In genomic region chr19:48746738-48747575, GRCh38 we compare ENCODE assay signal across 8 cellular contexts. TPM values are rescaled to one million over a fixed set of nuclear protein-coding genes. Genes with fewer than 3 reads are reported as not detected.
DNase-seq lines count a peak whose midpoint lies in the region; ATAC-seq and TF ChIP-seq lines count a peak whose summit lies in the region.

Gene IZUMO1, minus strand, starts transcription at chr19:48746909. Its CDS starts 1,050 bp downstream, at chr19:48745859.

- no peak within 1 kb of the TSS for H3K4me3 Mint-ChIP-seq in Caco-2 (ENCODE audit: unreplicated experiment)
- peak within 1 kb of the TSS; percentile 21 for H3K4me3 Mint-ChIP-seq in stimulated activated naive CD8-positive, alpha-beta T cell treated with anti-CD3 and anti-CD28 coated beads, Interleukin-15, Interleukin-2, amounts not matched to agents 100 ng/mL and 50 ng/mL, for 24 hours

- H3K36me3 ChIP-seq in Caco-2 (ENCODE audit: control insufficient read depth, insufficient read depth, low read length) (no peaks in the 10 kb centered on the region), mucosa of descending colon (ENCODE audit: low read depth) (no peaks in the 10 kb centered on the region)

- H3K27me3 Mint-ChIP-seq in Caco-2 (ENCODE audit: insufficient read depth, unreplicated experiment), result no peaks in the 10 kb centered on the region
- H3K27me3 Mint-ChIP-seq in stimulated activated naive CD8-positive, alpha-beta T cell treated with anti-CD3 and anti-CD28 coated beads, Interleukin-15, Interleukin-2, amounts not matched to agents 100 ng/mL and 50 ng/mL, for 24 hours, result peaks cover 22% of the 10 kb centered on the region

- no TSS peak for BruUV-seq in Caco-2 (replicated peaks; lab: Mats Ljungman, UMichigan)

- no peak within 1 kb of the TSS for H3K4me3 ChIP-seq in Caco-2 (ENCODE audit: low read depth, low read length)
- no peak within 1 kb of the TSS for H3K4me3 ChIP-seq in mucosa of descending colon

- intact Hi-C loops in Caco-2 (cut with micrococcal nuclease; ENCODE audit: unreplicated experiment), result no loop called here
- intact Hi-C loops in mucosa of descending colon (cut with DNase I, micrococcal nuclease), result no loop called here

- DNase-seq in Caco-2, result no peak
- peak; percentile 90 for DNase-seq in MV-4-11 (lab: John Stamatoyannopoulos, UW)
- DNase-seq in activated CD8-positive, alpha-beta memory T cell treated with anti-CD3 and anti-CD28 coated beads, Interleukin-2, amount 50 U/mL, for 48 hours, result peak; percentile 74
- peak; percentile 77 for DNase-seq in fibroblast of gingiva (ENCODE audit: low read depth)
- DNase-seq in mucosa of descending colon, result peak in 2 of 3 donors; percentile 50 to 72
- DNase-seq in NCI-H1417 (lab: John Stamatoyannopoulos, UW), result no peak
- DNase-seq in GOT3 (lab: John Stamatoyannopoulos, UW), result no peak

- POLR2A ChIA-PET in Caco-2 (lab: Charles Lee), result no interaction called here

- peaks cover 8% of the 10 kb centered on the region for H3K4me1 Mint-ChIP-seq in Caco-2 (ENCODE audit: low read depth, unreplicated experiment)
- H3K4me1 Mint-ChIP-seq in stimulated activated naive CD8-positive, alpha-beta T cell treated with anti-CD3 and anti-CD28 coated beads, Interleukin-15, Interleukin-2, amounts not matched to agents 100 ng/mL and 50 ng/mL, for 24 hours (ENCODE audit: low read depth), result peaks cover 12% of the 10 kb centered on the region

- no peaks in the 10 kb centered on the region; the same call in none of the 2 replicates for H3K4me1 ChIP-seq in Caco-2
- H3K4me1 ChIP-seq in mucosa of descending colon (ENCODE audit: low read depth), result no peaks in the 10 kb centered on the region

- peaks cover 47% of the 10 kb centered on the region for H3K36me3 Mint-ChIP-seq in Caco-2 (ENCODE audit: insufficient read depth, unreplicated experiment)
- H3K36me3 Mint-ChIP-seq in stimulated activated naive CD8-positive, alpha-beta T cell treated with anti-CD3 and anti-CD28 coated beads, Interleukin-15, Interleukin-2, amounts not matched to agents 100 ng/mL and 50 ng/mL, for 24 hours (ENCODE audit: low read depth), result no peaks in the 10 kb centered on the region

- no peaks in the 10 kb centered on the region for H3K9me3 Mint-ChIP-seq in Caco-2 (ENCODE audit: unreplicated experiment)
- no peaks in the 10 kb centered on the region for H3K9me3 Mint-ChIP-seq in stimulated activated naive CD8-positive, alpha-beta T cell treated with anti-CD3 and anti-CD28 coated beads, Interleukin-15, Interleukin-2, amounts not matched to agents 100 ng/mL and 50 ng/mL, for 24 hours

- no peak within 1 kb of the TSS for H3K27ac Mint-ChIP-seq in Caco-2 (ENCODE audit: unreplicated experiment)
- peak within 1 kb of the TSS; percentile 48 for H3K27ac Mint-ChIP-seq in stimulated activated naive CD8-positive, alpha-beta T cell treated with anti-CD3 and anti-CD28 coated beads, Interleukin-15, Interleukin-2, amounts not matched to agents 100 ng/mL and 50 ng/mL, for 24 hours

- H3K27me3 ChIP-seq in Caco-2 (replicated peaks; ENCODE audit: control insufficient read depth, insufficient read depth, low read length), result no peaks in the 10 kb centered on the region

- H3K9me3 ChIP-seq in Caco-2 (no peaks in the 10 kb centered on the region), mucosa of descending colon (no peaks in the 10 kb centered on the region)

- peak; percentile 68 for ATAC-seq in mucosa of descending colon

- CTCF ChIA-PET in Caco-2 (lab: Charles Lee), result no interaction called here

- TF ChIP-seq CTCF in Caco-2 (IDR thresholded peaks at IDR 0.05; ENCODE audit: insufficient read depth in 1 of 2, low read depth in 1 of 2, low read length in 1 of 2, severe bottlenecking in 1 of 2, unreplicated experiment in 1 of 2) (no peak), mucosa of descending colon (IDR thresholded peaks at IDR 0.05) (no peak)

RNA-seq across cellular contexts. Expression of gene IZUMO1, which starts in this region (rescaled TPM):
- total RNA-seq in Caco-2 (2022) (8.9 and 10.3 TPM in 2 replicates), mucosa of descending colon (not detected)

Comparison
In these comparisons a context has a peak if more than half of its experiments do, and no peak if none do; other contexts are left out.
1. Peak in DNase-seq and ATAC-seq in mucosa of descending colon; RNA of the gene not detected or under 1 TPM.
2. DNase-seq: peak in MV-4-11 (single experiment), activated CD8-positive, alpha-beta memory T cell treated with anti-CD3 and anti-CD28 coated beads, Interleukin-2, amount 50 U/mL, for 48 hours (single experiment) and fibroblast of gingiva (single experiment); none in Caco-2 (0 of 2), NCI-H1417 (0 of 3) and GOT3 (single experiment).